Comparison of ENCODE assay signal across 23 cellular contexts in genomic region chr22:38038890-38039812, GRCh38. TPM values are rescaled to one million over a fixed set of nuclear protein-coding genes. Genes with fewer than 3 reads are reported as not detected.
DNase-seq lines count a peak whose midpoint lies in the region; ATAC-seq and TF ChIP-seq lines count a peak whose summit lies in the region.
"Had no signal": no experiment of that assay in that cellular context is flagged by ENCODE, and none has a peak within 500 bp of the region (broad histone marks: within the 10 kb centered on the region; RNA-seq: fewer than 3 reads in every experiment).

No MANE protein-coding gene starts in this region.

- H3K4me3 ChIP-seq in dorsolateral prefrontal cortex (peak overlapping the region in 38 of 59 donors; percentile 3 to 49 (median 26)), rectal smooth muscle tissue (ENCODE audit: low read length) (no peak overlapping the region), transverse colon (no peak overlapping the region)
- H3K4me3 ChIP-seq: MG63, SJCRH30 had no signal

- no peaks in the 10 kb centered on the region for H3K36me3 ChIP-seq in rectal smooth muscle tissue (ENCODE audit: control insufficient read depth, insufficient read depth, low read length)
- no peaks in the 10 kb centered on the region for H3K36me3 ChIP-seq in transverse colon
- H3K36me3 ChIP-seq: MG63, SJCRH30 had no signal

- 85 to 90% methylated on average over 8 to 46 of the region's 46 CpGs for WGBS in transverse colon (ENCODE audit: low coverage in 1 of 2), 2 donors

- H3K4me1 ChIP-seq in rectal smooth muscle tissue (ENCODE audit: control insufficient read depth, insufficient read depth, low read length) (peaks cover 9% of the 10 kb centered on the region), transverse colon (peaks cover 4 to 9% (median 8%) of the 10 kb centered on the region in 4 donors)
- H3K4me1 ChIP-seq: SJCRH30 had no signal

- peak in 2 of 56 donors; percentile 1 to 14 for TF ChIP-seq CTCF in dorsolateral prefrontal cortex (IDR thresholded peaks at IDR 0.05 in 54 of 56, conservative IDR thresholded peaks at IDR 0.05 in 2 of 56; ENCODE audit: low read depth in 1 of 56, partially characterized antibody in 56 of 56)
- TF ChIP-seq CTCF in transverse colon (IDR thresholded peaks at IDR 0.05), result no peak

- no peaks in the 10 kb centered on the region for H3K9me3 ChIP-seq in transverse colon
- H3K9me3 ChIP-seq: MG63, SJCRH30 had no signal

- no peak for TF ChIP-seq POLR2A in transverse colon (IDR thresholded peaks at IDR 0.05)

- no peaks in the 10 kb centered on the region for H3K27me3 ChIP-seq in dorsolateral prefrontal cortex
- H3K27me3 ChIP-seq in rectal smooth muscle tissue (ENCODE audit: control insufficient read depth, insufficient read depth, low read length), result no peaks in the 10 kb centered on the region
- H3K27me3 ChIP-seq in transverse colon, result no peaks in the 10 kb centered on the region
- H3K27me3 ChIP-seq: MG63, SJCRH30 had no signal

- DNase-seq in dorsolateral prefrontal cortex (peak in 1 of 10 donors; percentile 45), hepatic stellate cell (ENCODE audit: low spot score) (peak; percentile 48), transverse colon (no peak), LoVo (ENCODE audit: low spot score) (no peak)
- DNase-seq: activated T-cell treated with anti-CD3 and anti-CD28 coated beads, Interleukin-2, amount 50 U/mL, for 4 hours; CD8-positive, alpha-beta memory T cell; dermis blood vessel endothelial cell; DND-41; IMR-90; MG63; NCI-H1436; NCI-H2171 treated with DMSO at 0.1 percent for 48 hours; NCI-H82; SJCRH30; small intestine; T-helper 9 cell had no signal

- H3K27ac ChIP-seq in dorsolateral prefrontal cortex (peak overlapping the region; percentile 94 to 100 (median 99)), rectal smooth muscle tissue (ENCODE audit: low read depth, low read length) (peak overlapping the region; percentile 64), transverse colon (peak overlapping the region; percentile 17 to 61 (median 29))
- H3K27ac ChIP-seq: epithelial cell of prostate, HL-60, SJCRH30 had no signal

- no peak for TF ChIP-seq EP300 in transverse colon (IDR thresholded peaks at IDR 0.05; ENCODE audit: low read depth)

- intact Hi-C loops in dorsolateral prefrontal cortex (cut with DNase I) (loop anchor here in 1 of 2 donors (1.0 kb wide), 1 partner anchor 23 kb away; no protein-coding TSS in a partner anchor), transverse colon (cut with DNase I; ENCODE audit: low total_unique reads) (no loop called here)

- in situ Hi-C loops in transverse colon (cut with MboI; ENCODE audit: low pct_ligation_motif_present in 1 of 4, low pct_unique_long_range_greater_than_20kb in 1 of 4, low sequenced_read_pairs in 3 of 4), result no loop called here

- no peak overlapping the region for H3K9ac ChIP-seq in rectal smooth muscle tissue (ENCODE audit: low read length)

- no peak for ATAC-seq in HG03039 (IDR thresholded peaks at IDR 0.05; ENCODE audit: unreplicated experiment)
- ATAC-seq in HG02798 (IDR thresholded peaks at IDR 0.05; ENCODE audit: poor library complexity, unreplicated experiment), result no peak
- ATAC-seq: activated CD4-positive, CD25-positive, alpha-beta regulatory T cell treated with anti-CD3 and anti-CD28 coated beads, Interleukin-2, amount 50 U/mL, for 24 hours; activated T-cell treated with anti-CD3 and anti-CD28 coated beads, Interleukin-2, amount 50 U/mL, for 4 hours had no signal

RNA-seq across cellular contexts. Expression of gene PICK1, which starts 18.1 kb away (rescaled TPM):
- total RNA-seq in dorsolateral prefrontal cortex (100 to 1,000 TPM in 12 of 120 experiments, 10 to 100 TPM in 108; 45.5 to 186 (median 75.9) TPM), transverse colon (100 to 1,000 TPM in 1 of 4 donors, 10 to 100 TPM in 3; 34.3 to 127 (median 69.3) TPM)

RNA-seq across cellular contexts. Expression of gene SLC16A8, which starts 44.8 kb away (rescaled TPM):
- 1 to 10 TPM in 92 of 120 experiments, under 1 TPM in 20, not detected in 8; 0.35 to 9.3 (median 1.9) TPM for total RNA-seq in dorsolateral prefrontal cortex
- not detected for total RNA-seq in transverse colon
- total RNA-seq: activated T-cell treated with anti-CD3 and anti-CD28 coated beads, Interleukin-2, amount 50 U/mL, for 4 hours; dermis blood vessel endothelial cell; IMR-90; liver had no signal

RNA-seq across cellular contexts. Expression of gene SOX10, which starts 54.8 kb away (rescaled TPM):
- total RNA-seq in dorsolateral prefrontal cortex (100 to 1,000 TPM in 35 of 120 experiments, 10 to 100 TPM in 85; 19.6 to 299 (median 76.3) TPM), transverse colon (1 to 10 TPM; 1.2 to 4.9 (median 3.5) TPM)
- total RNA-seq: activated T-cell treated with anti-CD3 and anti-CD28 coated beads, Interleukin-2, amount 50 U/mL, for 4 hours; CD8-positive, alpha-beta memory T cell; dermis blood vessel endothelial cell; IMR-90; SJCRH30 had no signal

Comparison
In these comparisons a context has a peak if more than half of its experiments do, and no peak if none do; other contexts are left out.
1. H3K27ac ChIP-seq: peak in every context shown above with its lines; median percentile 99 in dorsolateral prefrontal cortex; 64 in rectal smooth muscle tissue; 29 in transverse colon.
2. H3K4me3 ChIP-seq: peak in dorsolateral prefrontal cortex (38 of 59); none in rectal smooth muscle tissue (single experiment) and transverse colon (0 of 4).